Comparison of ENCODE assay signal across 25 cellular contexts in the genomic region with DNA sequence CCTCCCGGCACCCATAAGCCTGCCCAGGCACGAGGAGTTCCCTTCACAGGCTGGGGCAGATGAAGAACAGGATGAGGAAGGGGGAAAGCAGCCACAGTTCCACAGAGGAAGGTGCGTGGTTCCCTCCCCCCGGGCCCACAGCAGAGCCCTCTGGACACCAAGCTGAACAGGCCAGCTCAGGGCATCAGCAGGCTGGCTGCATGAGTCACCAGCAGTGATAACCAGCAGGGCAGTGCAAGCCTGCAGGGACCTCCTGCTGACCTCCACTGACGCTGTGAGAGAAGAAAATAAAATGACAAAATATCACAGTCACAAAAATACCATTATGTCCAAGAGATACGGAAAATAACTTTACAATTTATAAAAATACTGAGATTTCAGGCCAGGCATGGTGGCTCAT. TPM values are rescaled to one million over a fixed set of nuclear protein-coding genes. Genes with fewer than 3 reads are reported as not detected.
A peak's percentile ranks its signal among the peaks of the same experiment; 100 is the strongest.
DNase-seq lines count a peak whose midpoint lies in the region; ATAC-seq and TF ChIP-seq lines count a peak whose summit lies in the region.
"Had no signal": no experiment of that assay in that cellular context is flagged by ENCODE, and none has a peak within 500 bp of the region (broad histone marks: within the 10 kb centered on the region; RNA-seq: fewer than 3 reads in every experiment).

No MANE protein-coding gene starts in this region.

- H3K79me1 ChIP-seq in trophoblast cell (ENCODE audit: low read length) = no peaks in the 10 kb centered on the region

- H4K91ac ChIP-seq in trophoblast cell (ENCODE audit: low read depth, low read length) = no peak overlapping the region

- H3K9ac ChIP-seq in trophoblast cell (ENCODE audit: low read length) = no peak overlapping the region

- H2AK5ac ChIP-seq in trophoblast cell (ENCODE audit: low read length) = no peak overlapping the region

- CTCF ChIA-PET in activated CD4-positive, alpha-beta T cell treated with anti-CD3 and anti-CD28 coated beads, Interleukin-2, amount 10 ng/mL, durations not matched to agents 7 days and 5 days (lab: Charles Lee) = no interaction called here
- CTCF ChIA-PET in activated CD4-positive, alpha-beta T cell treated with anti-CD3 and anti-CD28 coated beads for 36 hours (lab: Charles Lee) = no interaction called here
- CTCF ChIA-PET in PC-9 (lab: Charles Lee) = interaction anchor here (0.7 to 1.0 kb wide), 2 partner anchors 138 to 400 kb away, joined by 3 read pairs; no protein-coding TSS in a partner anchor
- CTCF ChIA-PET in WTC11 (lab: Charles Lee) = interaction anchor here (0.8 kb wide), 1 partner anchor 42 kb away, joined by 3 read pairs; no protein-coding TSS in a partner anchor
- CTCF ChIA-PET in activated naive CD4-positive, alpha-beta T cell treated with anti-CD3 and anti-CD28 coated beads, Interleukin-2, amount 10 ng/mL, durations not matched to agents 7 days and 5 days (lab: Charles Lee) = interaction anchor here (1.3 kb wide), 1 partner anchor 22 kb away, joined by 3 read pairs; no protein-coding TSS in a partner anchor

- H3K4me2 ChIP-seq in PC-9 (peak overlapping the region; percentile 36), trophoblast cell (ENCODE audit: low read length) (no peak overlapping the region)

- H3K4me3 Mint-ChIP-seq in activated CD4-positive, alpha-beta T cell treated with anti-CD3 and anti-CD28 coated beads, Interleukin-2, amount 10 ng/mL, durations not matched to agents 7 days and 5 days = no peak overlapping the region
- no peak overlapping the region for H3K4me3 Mint-ChIP-seq in activated CD4-positive, alpha-beta T cell treated with anti-CD3 and anti-CD28 coated beads for 36 hours
- H3K4me3 Mint-ChIP-seq in WTC11 = no peak overlapping the region
- H3K4me3 Mint-ChIP-seq in activated naive CD4-positive, alpha-beta T cell treated with anti-CD3 and anti-CD28 coated beads, Interleukin-2, amount 10 ng/mL, durations not matched to agents 7 days and 5 days = no peak overlapping the region
- H3K4me3 Mint-ChIP-seq: CD4-positive, CD25-positive, alpha-beta regulatory T cell; H9 had no signal

- peaks cover 44% of the 10 kb centered on the region for H3F3A ChIP-seq in PC-9 (ENCODE audit: insufficient read depth, low read depth)

- no peak overlapping the region for H3K27ac ChIP-seq in PC-9
- H3K27ac ChIP-seq in heart left ventricle = no peak overlapping the region
- no peak overlapping the region for H3K27ac ChIP-seq in trophoblast cell (ENCODE audit: low read depth, low read length)
- H3K27ac ChIP-seq: 22Rv1, psoas muscle, SK-N-MC had no signal

- no peak overlapping the region for H4K12ac ChIP-seq in trophoblast cell (ENCODE audit: low read depth, low read length)

- no peak overlapping the region for H2BK12ac ChIP-seq in trophoblast cell (ENCODE audit: low read length)

- no peaks in the 10 kb centered on the region for H3K27me3 Mint-ChIP-seq in activated CD4-positive, alpha-beta T cell treated with anti-CD3 and anti-CD28 coated beads, Interleukin-2, amount 10 ng/mL, durations not matched to agents 7 days and 5 days
- H3K27me3 Mint-ChIP-seq in activated CD4-positive, alpha-beta T cell treated with anti-CD3 and anti-CD28 coated beads for 36 hours = no peaks in the 10 kb centered on the region
- no peaks in the 10 kb centered on the region for H3K27me3 Mint-ChIP-seq in WTC11 (ENCODE audit: low read depth)
- no peaks in the 10 kb centered on the region for H3K27me3 Mint-ChIP-seq in activated naive CD4-positive, alpha-beta T cell treated with anti-CD3 and anti-CD28 coated beads, Interleukin-2, amount 10 ng/mL, durations not matched to agents 7 days and 5 days

- no peak overlapping the region for H2BK120ac ChIP-seq in trophoblast cell (ENCODE audit: insufficient read depth, low read length, poor library complexity)

- H3K4me3 ChIP-seq in PC-9 (no peak overlapping the region), heart left ventricle (no peak overlapping the region), trophoblast cell (ENCODE audit: low read depth, low read length) (no peak overlapping the region)
- H3K4me3 ChIP-seq: psoas muscle, SK-N-MC had no signal

- H3K9me3 Mint-ChIP-seq in activated CD4-positive, alpha-beta T cell treated with anti-CD3 and anti-CD28 coated beads, Interleukin-2, amount 10 ng/mL, durations not matched to agents 7 days and 5 days = no peaks in the 10 kb centered on the region
- no peaks in the 10 kb centered on the region for H3K9me3 Mint-ChIP-seq in activated CD4-positive, alpha-beta T cell treated with anti-CD3 and anti-CD28 coated beads for 36 hours (ENCODE audit: low read depth)
- no peaks in the 10 kb centered on the region for H3K9me3 Mint-ChIP-seq in WTC11
- H3K9me3 Mint-ChIP-seq in activated naive CD4-positive, alpha-beta T cell treated with anti-CD3 and anti-CD28 coated beads, Interleukin-2, amount 10 ng/mL, durations not matched to agents 7 days and 5 days = no peaks in the 10 kb centered on the region
- H3K9me3 Mint-ChIP-seq: CD4-positive, CD25-positive, alpha-beta regulatory T cell; H9 had no signal

- H3K36me3 ChIP-seq in PC-9 (ENCODE audit: low read depth) (no peaks in the 10 kb centered on the region), heart left ventricle (peaks cover 0 to 7% (median 0%) of the 10 kb centered on the region in 9 donors), trophoblast cell (ENCODE audit: control insufficient read depth in 1 of 2, insufficient read depth in 2 of 2, low read length in 2 of 2) (no peaks in the 10 kb centered on the region)

- no peak for TF ChIP-seq POLR2A in heart left ventricle (IDR thresholded peaks at IDR 0.05)

- 66 to 85% (median 73%) methylated on average over 6 of the region's 6 CpGs for WGBS in heart left ventricle, 4 donors
- no CpG with 5 or more reads among the region's 6 CpGs for WGBS in trophoblast cell (ENCODE audit: extremely low coverage, insufficient coverage, insufficient read length)

- no peak overlapping the region for H3K14ac ChIP-seq in trophoblast cell (ENCODE audit: low read length)

- no peak overlapping the region for H3K23ac ChIP-seq in trophoblast cell (ENCODE audit: low read length)

- peak overlapping the region; percentile 2 for H3K27ac Mint-ChIP-seq in activated CD4-positive, alpha-beta T cell treated with anti-CD3 and anti-CD28 coated beads, Interleukin-2, amount 10 ng/mL, durations not matched to agents 7 days and 5 days
- H3K27ac Mint-ChIP-seq in activated CD4-positive, alpha-beta T cell treated with anti-CD3 and anti-CD28 coated beads for 36 hours = no peak overlapping the region
- H3K27ac Mint-ChIP-seq in WTC11 = no peak overlapping the region
- H3K27ac Mint-ChIP-seq in activated naive CD4-positive, alpha-beta T cell treated with anti-CD3 and anti-CD28 coated beads, Interleukin-2, amount 10 ng/mL, durations not matched to agents 7 days and 5 days = no peak overlapping the region
- H3K27ac Mint-ChIP-seq: CD4-positive, CD25-positive, alpha-beta regulatory T cell; H9 had no signal

- no peak overlapping the region for H4K8ac ChIP-seq in trophoblast cell (ENCODE audit: low read depth, low read length)

- no peak for ATAC-seq in activated CD4-positive, alpha-beta T cell treated with anti-CD3 and anti-CD28 coated beads for 36 hours
- ATAC-seq in heart left ventricle (peak; percentile 62 to 92 (median 89)), WTC11 (no peak)
- ATAC-seq: psoas muscle had no signal

- no peaks in the 10 kb centered on the region for H4K20me1 ChIP-seq in PC-9 (ENCODE audit: insufficient read depth)

- H2AFZ ChIP-seq in PC-9 (no peak overlapping the region), trophoblast cell (ENCODE audit: insufficient read depth, low read length, poor library complexity) (no peak overlapping the region)

- no peaks in the 10 kb centered on the region for H3K9me2 ChIP-seq in PC-9 (ENCODE audit: insufficient read depth)

- POLR2A ChIA-PET in activated CD4-positive, alpha-beta T cell treated with anti-CD3 and anti-CD28 coated beads, Interleukin-2, amount 10 ng/mL, durations not matched to agents 7 days and 5 days (lab: Charles Lee) = no interaction called here
- POLR2A ChIA-PET in activated CD4-positive, alpha-beta T cell treated with anti-CD3 and anti-CD28 coated beads for 36 hours (lab: Charles Lee) = no interaction called here
- POLR2A ChIA-PET in PC-9 (lab: Charles Lee; ENCODE audit: unreplicated experiment) = no interaction called here
- POLR2A ChIA-PET in WTC11 (lab: Charles Lee) = no interaction called here

- H3K79me2 ChIP-seq in PC-9 (ENCODE audit: low read depth) = no peaks in the 10 kb centered on the region
- no peaks in the 10 kb centered on the region for H3K79me2 ChIP-seq in trophoblast cell (ENCODE audit: control insufficient read depth, insufficient read depth, low read length, poor library complexity)

- peaks cover under 1% of the 10 kb centered on the region for H3K4me1 Mint-ChIP-seq in activated CD4-positive, alpha-beta T cell treated with anti-CD3 and anti-CD28 coated beads, Interleukin-2, amount 10 ng/mL, durations not matched to agents 7 days and 5 days
- H3K4me1 Mint-ChIP-seq in activated CD4-positive, alpha-beta T cell treated with anti-CD3 and anti-CD28 coated beads for 36 hours = no peaks in the 10 kb centered on the region
- H3K4me1 Mint-ChIP-seq in WTC11 = peaks cover 3% of the 10 kb centered on the region; the same call in 1 of the 2 replicates
- no peaks in the 10 kb centered on the region for H3K4me1 Mint-ChIP-seq in activated naive CD4-positive, alpha-beta T cell treated with anti-CD3 and anti-CD28 coated beads, Interleukin-2, amount 10 ng/mL, durations not matched to agents 7 days and 5 days

- BruUV-seq in PC-9 (replicated peaks; lab: Mats Ljungman, UMichigan) = no TSS peak

- TF ChIP-seq CTCF in PC-9 (conservative IDR thresholded peaks at IDR 0.05) = no peak
- TF ChIP-seq CTCF in heart left ventricle (IDR thresholded peaks at IDR 0.05) = no peak
- TF ChIP-seq CTCF in WTC11 (IDR thresholded peaks at IDR 0.05) = no peak

- H3K4ac ChIP-seq in trophoblast cell (ENCODE audit: low read depth, low read length) = no peak overlapping the region

- H3K9me3 ChIP-seq in PC-9 (ENCODE audit: insufficient read depth, low read depth) (no peaks in the 10 kb centered on the region), heart left ventricle (peaks cover 0 to 9% (median 0%) of the 10 kb centered on the region in 12 donors), trophoblast cell (ENCODE audit: insufficient read depth, low read depth, low read length) (peaks cover 1% of the 10 kb centered on the region)
- H3K9me3 ChIP-seq: psoas muscle had no signal

- no peak overlapping the region for H2BK5ac ChIP-seq in trophoblast cell (ENCODE audit: low read depth, low read length, poor library complexity)

- H3K36me3 Mint-ChIP-seq in activated CD4-positive, alpha-beta T cell treated with anti-CD3 and anti-CD28 coated beads, Interleukin-2, amount 10 ng/mL, durations not matched to agents 7 days and 5 days (ENCODE audit: low read depth) = no peaks in the 10 kb centered on the region
- H3K36me3 Mint-ChIP-seq in activated CD4-positive, alpha-beta T cell treated with anti-CD3 and anti-CD28 coated beads for 36 hours (ENCODE audit: low read depth) = no peaks in the 10 kb centered on the region
- no peaks in the 10 kb centered on the region for H3K36me3 Mint-ChIP-seq in WTC11
- H3K36me3 Mint-ChIP-seq in activated naive CD4-positive, alpha-beta T cell treated with anti-CD3 and anti-CD28 coated beads, Interleukin-2, amount 10 ng/mL, durations not matched to agents 7 days and 5 days = no peaks in the 10 kb centered on the region

- no peak overlapping the region for H3K18ac ChIP-seq in trophoblast cell (ENCODE audit: low read length)

- intact Hi-C loops in activated CD4-positive, alpha-beta T cell treated with anti-CD3 and anti-CD28 coated beads for 36 hours (cut with DNase I, micrococcal nuclease) = no loop called here
- intact Hi-C loops in PC-9 (cut with micrococcal nuclease; ENCODE audit: unreplicated experiment) (loop anchor here (10.0 kb wide), 2 partner anchors 68 to 152 kb away; no protein-coding TSS in a partner anchor), heart left ventricle (cut with DNase I) (no loop called here)

- H3K27me3 ChIP-seq in PC-9 (ENCODE audit: insufficient read depth, low read depth) (no peaks in the 10 kb centered on the region), heart left ventricle (no peaks in the 10 kb centered on the region), trophoblast cell (ENCODE audit: insufficient read depth, low read length) (no peaks in the 10 kb centered on the region)

- H3K4me1 ChIP-seq in PC-9 (replicated peaks; ENCODE audit: insufficient read depth) (peaks cover 39% of the 10 kb centered on the region), heart left ventricle (peaks cover 0 to 9% (median under 1%) of the 10 kb centered on the region in 12 donors), trophoblast cell (ENCODE audit: control insufficient read depth in 1 of 2, insufficient read depth in 2 of 2, low read length in 2 of 2) (no peaks in the 10 kb centered on the region)

- DNase-seq in activated CD4-positive, alpha-beta T cell treated with anti-CD3 and anti-CD28 coated beads, Interleukin-2, amount 10 ng/mL, durations not matched to agents 7 days and 5 days = no peak
- DNase-seq in activated CD4-positive, alpha-beta T cell treated with anti-CD3 and anti-CD28 coated beads for 36 hours = no peak
- DNase-seq in PC-9 (peak; percentile 57 to 77), heart left ventricle (peak in 2 of 5 donors; percentile 62 to 69), trophoblast cell (peak; percentile 50 to 52), WTC11 (ENCODE audit: low spot score) (no peak)
- no peak for DNase-seq in activated CD8-positive, alpha-beta memory T cell treated with anti-CD3 and anti-CD28 coated beads for 24 hours
- no peak for DNase-seq in activated naive CD4-positive, alpha-beta T cell treated with anti-CD3 and anti-CD28 coated beads, Interleukin-2, amount 10 ng/mL, durations not matched to agents 7 days and 5 days
- DNase-seq: activated gamma-delta T cell treated with Interleukin-2 at 50 U/mL for 16 hours; anterior cingulate cortex; CD4-positive, CD25-positive, alpha-beta regulatory T cell; DND-41; effector memory CD4-positive, alpha-beta T cell; H9; head of caudate nucleus; Karpas-422; mesendoderm; NCI-H1417 treated with DMSO at 0.1 percent for 48 hours; NCI-H2171; NCI-H774; OCI-M1; psoas muscle; T1000 had no signal

RNA-seq across cellular contexts. Expression of a gene that starts 11.5 kb away (rescaled TPM):
- total RNA-seq in activated CD4-positive, alpha-beta T cell treated with anti-CD3 and anti-CD28 coated beads, Interleukin-2, amount 10 ng/mL, durations not matched to agents 7 days and 5 days = 10 to 100 TPM; 11.8 to 12.0 TPM
- total RNA-seq in activated CD4-positive, alpha-beta T cell treated with anti-CD3 and anti-CD28 coated beads for 36 hours = 1 to 10 TPM; 7.4 to 8.0 TPM
- total RNA-seq in PC-9 (2021) = 25.0 and 25.1 TPM in 2 replicates
- 10 to 100 TPM; 23.2 to 34.8 (median 27.0) TPM for total RNA-seq in heart left ventricle
- 10 to 100 TPM in 1 of 2 donors, 1 to 10 TPM in 1; 4.2 to 44.0 TPM for polyA plus RNA-seq in heart left ventricle
- 6.5 and 6.7 TPM in 2 replicates for polyA plus RNA-seq in trophoblast cell (2013)
- 20.2 to 23.5 TPM (median 23.2 TPM) in 3 replicates for total RNA-seq in WTC11 (2021)

Comparison
In these comparisons a context has a peak if more than half of its experiments do, and no peak if none do; other contexts are left out.
1. DNase-seq: peak in PC-9 (2 of 2) and trophoblast cell (2 of 2); none in activated CD4-positive, alpha-beta T cell treated with anti-CD3 and anti-CD28 coated beads, Interleukin-2, amount 10 ng/mL, durations not matched to agents 7 days and 5 days (single experiment), activated CD4-positive, alpha-beta T cell treated with anti-CD3 and anti-CD28 coated beads for 36 hours (single experiment), WTC11 (single experiment), activated CD8-positive, alpha-beta memory T cell treated with anti-CD3 and anti-CD28 coated beads for 24 hours (single experiment) and activated naive CD4-positive, alpha-beta T cell treated with anti-CD3 and anti-CD28 coated beads, Interleukin-2, amount 10 ng/mL, durations not matched to agents 7 days and 5 days (single experiment).
2. ATAC-seq: peak in heart left ventricle (4 of 4); none in activated CD4-positive, alpha-beta T cell treated with anti-CD3 and anti-CD28 coated beads for 36 hours (single experiment) and WTC11 (single experiment).
3. CTCF ChIA-PET loops: an anchor here in PC-9 (0.7 to 1.0 kb wide), WTC11 (0.8 kb wide) and activated naive CD4-positive, alpha-beta T cell treated with anti-CD3 and anti-CD28 coated beads, Interleukin-2, amount 10 ng/mL, durations not matched to agents 7 days and 5 days (1.3 kb wide); none called in activated CD4-positive, alpha-beta T cell treated with anti-CD3 and anti-CD28 coated beads, Interleukin-2, amount 10 ng/mL, durations not matched to agents 7 days and 5 days and activated CD4-positive, alpha-beta T cell treated with anti-CD3 and anti-CD28 coated beads for 36 hours.